Comparison of ENCODE assay signal across 18 cellular contexts in the genomic region with DNA sequence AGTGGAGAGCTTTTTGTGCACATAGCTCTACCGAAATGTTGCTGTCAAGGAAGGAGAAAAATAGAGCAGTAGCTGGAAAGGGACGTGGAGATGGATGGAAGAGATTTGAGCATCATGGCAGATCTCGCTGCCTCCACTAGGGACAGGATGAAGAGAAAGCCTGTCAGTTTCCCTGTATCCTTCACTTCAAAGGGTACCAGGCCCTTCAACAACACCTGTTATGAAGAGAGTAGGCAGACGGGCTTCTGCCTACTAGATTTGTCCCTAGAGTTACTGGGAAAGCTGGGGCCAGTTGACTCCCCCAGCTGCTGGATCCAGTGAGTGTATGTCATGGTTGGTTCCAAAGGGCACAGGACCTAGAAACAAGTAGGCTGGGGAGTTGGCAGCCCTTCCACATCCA.
A peak's percentile ranks its signal among the peaks of the same experiment; 100 is the strongest.
DNase-seq lines count a peak whose midpoint lies in the region; ATAC-seq and TF ChIP-seq lines count a peak whose summit lies in the region.
"Had no signal": no experiment of that assay in that cellular context is flagged by ENCODE, and none has a peak within 500 bp of the region (broad histone marks: within the 10 kb centered on the region; RNA-seq: fewer than 3 reads in every experiment).

No MANE protein-coding gene starts in this region.

- no peak overlapping the region for H3K4me3 Mint-ChIP-seq in activated T-cell treated with anti-CD3 and anti-CD28 coated beads, Interleukin-2, amount 50 U/mL, for 72 hours
- H3K4me3 Mint-ChIP-seq in glutamatergic neuron (ENCODE audit: unreplicated experiment): no peak overlapping the region
- H3K4me3 Mint-ChIP-seq: CD8-positive, alpha-beta T cell had no signal

- intact Hi-C loops in esophagus muscularis mucosa (cut with DNase I): no loop called here

- no peak overlapping the region for H3K4me3 ChIP-seq in esophagus muscularis mucosa
- H3K4me3 ChIP-seq: BLaER1 treated with 17β-estradiol and CSF1 and Interleukin-3, amounts not matched to agents 10 nM and 100 nM; GM23248; HAP-1; K562 had no signal

- H3K36me3 Mint-ChIP-seq in activated T-cell treated with anti-CD3 and anti-CD28 coated beads, Interleukin-2, amount 50 U/mL, for 72 hours (ENCODE audit: insufficient read depth in 2 of 2): no peaks in the 10 kb centered on the region
- no peaks in the 10 kb centered on the region for H3K36me3 Mint-ChIP-seq in glutamatergic neuron (ENCODE audit: unreplicated experiment)
- H3K36me3 Mint-ChIP-seq: CD8-positive, alpha-beta T cell had no signal

- H3K9me3 Mint-ChIP-seq in activated T-cell treated with anti-CD3 and anti-CD28 coated beads, Interleukin-2, amount 50 U/mL, for 72 hours: no peaks in the 10 kb centered on the region
- peaks cover 3% of the 10 kb centered on the region for H3K9me3 Mint-ChIP-seq in glutamatergic neuron (ENCODE audit: unreplicated experiment)
- H3K9me3 Mint-ChIP-seq: CD8-positive, alpha-beta T cell had no signal

- no peaks in the 10 kb centered on the region for H3K27me3 ChIP-seq in esophagus muscularis mucosa

- no peak for ATAC-seq in activated T-cell treated with anti-CD3 and anti-CD28 coated beads, Interleukin-2, amount 50 U/mL, for 72 hours (replicated peaks in 1 of 2)
- ATAC-seq: CD8-positive, alpha-beta T cell; K562 had no signal

- no peaks in the 10 kb centered on the region for H3K27me3 Mint-ChIP-seq in activated T-cell treated with anti-CD3 and anti-CD28 coated beads, Interleukin-2, amount 50 U/mL, for 72 hours (ENCODE audit: low read depth)
- peaks cover 4% of the 10 kb centered on the region for H3K27me3 Mint-ChIP-seq in glutamatergic neuron (ENCODE audit: unreplicated experiment)

- TF ChIP-seq CTCF in GM12873 (IDR thresholded peaks at IDR 0.05; ENCODE audit: insufficient read depth, low read depth, low read length, missing control alignments) (peak; percentile 24), VCaP (conservative IDR thresholded peaks at IDR 0.05) (0 out of 2 replicates have a peak, but pooled peaks have one; percentile 9), esophagus muscularis mucosa (IDR thresholded peaks at IDR 0.05) (no peak), glutamatergic neuron (IDR thresholded peaks at IDR 0.05; ENCODE audit: partially characterized antibody, unreplicated experiment) (no peak)

- peak; percentile 6 for DNase-seq in DMS53 (lab: John Stamatoyannopoulos, UW)
- DNase-seq in DMS53 treated with DMSO at 0.1 percent for 48 hours (lab: John Stamatoyannopoulos, UW; ENCODE audit: unreplicated experiment): no peak
- DNase-seq in esophagus muscularis mucosa (ENCODE audit: extremely low spot score): peak; percentile 53
- no peak for DNase-seq in NCI-H69 (lab: John Stamatoyannopoulos, UW)
- no peak for DNase-seq in activated T-cell treated with anti-CD3 and anti-CD28 coated beads, Interleukin-2, amount 50 U/mL, for 72 hours
- DNase-seq in glutamatergic neuron: no peak
- DNase-seq: 8988T; Calu3; CD8-positive, alpha-beta T cell; DMS79 treated with DMSO at 0.1 percent for 48 hours; GF-D8; GM23248 had no signal

- H3K27ac ChIP-seq in VCaP (no peak overlapping the region), esophagus muscularis mucosa (replicated peaks in 1 of 4) (no peak overlapping the region)
- H3K27ac ChIP-seq: BLaER1 treated with 17β-estradiol and CSF1 and Interleukin-3, amounts not matched to agents 10 nM and 100 nM; GM23248; HL-60 had no signal

- TF ChIP-seq EP300 in esophagus muscularis mucosa (IDR thresholded peaks at IDR 0.05): no peak

- peaks cover 7% of the 10 kb centered on the region for H3K4me1 Mint-ChIP-seq in activated T-cell treated with anti-CD3 and anti-CD28 coated beads, Interleukin-2, amount 50 U/mL, for 72 hours (ENCODE audit: low read depth)
- H3K4me1 Mint-ChIP-seq in glutamatergic neuron (ENCODE audit: low read depth, unreplicated experiment): peaks cover 5% of the 10 kb centered on the region

- H3K27ac Mint-ChIP-seq in activated T-cell treated with anti-CD3 and anti-CD28 coated beads, Interleukin-2, amount 50 U/mL, for 72 hours: no peak overlapping the region
- no peak overlapping the region for H3K27ac Mint-ChIP-seq in glutamatergic neuron (ENCODE audit: unreplicated experiment)
- H3K27ac Mint-ChIP-seq: CD8-positive, alpha-beta T cell had no signal

- no peaks in the 10 kb centered on the region for H3K9me3 ChIP-seq in esophagus muscularis mucosa
- H3K9me3 ChIP-seq: BLaER1 treated with 17β-estradiol and CSF1 and Interleukin-3, amounts not matched to agents 10 nM and 100 nM; HAP-1 had no signal

- TF ChIP-seq POLR2A in esophagus muscularis mucosa (IDR thresholded peaks at IDR 0.05; ENCODE audit: low read depth): no peak

- no peaks in the 10 kb centered on the region for H3K4me1 ChIP-seq in esophagus muscularis mucosa
- H3K4me1 ChIP-seq: HAP-1 had no signal

- WGBS in esophagus muscularis mucosa: 93% methylated on average over 4 of the region's 4 CpGs

- no peaks in the 10 kb centered on the region for H3K36me3 ChIP-seq in esophagus muscularis mucosa
- H3K36me3 ChIP-seq: BLaER1 treated with 17β-estradiol and CSF1 and Interleukin-3, amounts not matched to agents 10 nM and 100 nM; HAP-1 had no signal

Comparison
In these comparisons a context has a peak if more than half of its experiments do, and no peak if none do; other contexts are left out.
1. DNase-seq: peak in DMS53 (single experiment) and esophagus muscularis mucosa (single experiment); none in DMS53 treated with DMSO at 0.1 percent for 48 hours (single experiment), NCI-H69 (single experiment), activated T-cell treated with anti-CD3 and anti-CD28 coated beads, Interleukin-2, amount 50 U/mL, for 72 hours (0 of 2) and glutamatergic neuron (single experiment).
2. CTCF ChIP-seq: peak in GM12873 (single experiment) and VCaP (single experiment); none in esophagus muscularis mucosa (0 of 3) and glutamatergic neuron (single experiment).